In the genomic region with DNA sequence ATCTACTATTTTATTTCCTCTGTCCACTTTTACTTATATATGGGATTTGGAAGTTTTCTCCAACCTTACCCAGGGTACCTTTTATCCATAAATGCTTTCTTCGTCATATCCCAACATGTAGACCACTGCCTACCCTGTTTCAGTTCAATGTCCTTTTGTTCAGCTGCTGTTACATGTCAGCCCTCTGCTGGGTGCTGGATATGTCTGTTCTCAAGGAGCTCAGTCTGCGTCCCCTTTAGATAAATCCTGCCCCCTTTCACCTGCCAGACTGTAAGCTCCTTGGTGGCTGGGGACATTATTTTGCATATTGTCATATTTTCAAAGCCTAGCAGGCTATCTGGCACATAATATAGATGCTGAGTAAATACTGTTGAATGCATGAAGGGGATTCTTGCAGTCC, we compare ENCODE assay signal across 1 cellular context.
TF ChIP-seq lines count a peak whose summit lies in the region.

No MANE protein-coding gene starts in this region.

TF ChIP-seq in IMR-90, 13 proteins besides CTCF, POLR2A, EP300 and RAD21 (continued from another document):
- TF ChIP-seq SMC3 (IDR thresholded peaks at IDR 0.05; ENCODE audit: low read depth, low read length), result no peak
- TF ChIP-seq, protein P1, sequence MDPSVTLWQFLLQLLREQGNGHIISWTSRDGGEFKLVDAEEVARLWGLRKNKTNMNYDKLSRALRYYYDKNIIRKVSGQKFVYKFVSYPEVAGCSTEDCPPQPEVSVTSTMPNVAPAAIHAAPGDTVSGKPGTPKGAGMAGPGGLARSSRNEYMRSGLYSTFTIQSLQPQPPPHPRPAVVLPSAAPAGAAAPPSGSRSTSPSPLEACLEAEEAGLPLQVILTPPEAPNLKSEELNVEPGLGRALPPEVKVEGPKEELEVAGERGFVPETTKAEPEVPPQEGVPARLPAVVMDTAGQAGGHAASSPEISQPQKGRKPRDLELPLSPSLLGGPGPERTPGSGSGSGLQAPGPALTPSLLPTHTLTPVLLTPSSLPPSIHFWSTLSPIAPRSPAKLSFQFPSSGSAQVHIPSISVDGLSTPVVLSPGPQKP (IDR thresholded peaks at IDR 0.05; ENCODE audit: borderline replicate concordance, low read depth, low read length), result no peak
- no peak for TF ChIP-seq CEBPB (IDR thresholded peaks at IDR 0.05; ENCODE audit: low read depth, low read length)
